ENCODE assay signal across 8 cellular contexts in the genomic region with DNA sequence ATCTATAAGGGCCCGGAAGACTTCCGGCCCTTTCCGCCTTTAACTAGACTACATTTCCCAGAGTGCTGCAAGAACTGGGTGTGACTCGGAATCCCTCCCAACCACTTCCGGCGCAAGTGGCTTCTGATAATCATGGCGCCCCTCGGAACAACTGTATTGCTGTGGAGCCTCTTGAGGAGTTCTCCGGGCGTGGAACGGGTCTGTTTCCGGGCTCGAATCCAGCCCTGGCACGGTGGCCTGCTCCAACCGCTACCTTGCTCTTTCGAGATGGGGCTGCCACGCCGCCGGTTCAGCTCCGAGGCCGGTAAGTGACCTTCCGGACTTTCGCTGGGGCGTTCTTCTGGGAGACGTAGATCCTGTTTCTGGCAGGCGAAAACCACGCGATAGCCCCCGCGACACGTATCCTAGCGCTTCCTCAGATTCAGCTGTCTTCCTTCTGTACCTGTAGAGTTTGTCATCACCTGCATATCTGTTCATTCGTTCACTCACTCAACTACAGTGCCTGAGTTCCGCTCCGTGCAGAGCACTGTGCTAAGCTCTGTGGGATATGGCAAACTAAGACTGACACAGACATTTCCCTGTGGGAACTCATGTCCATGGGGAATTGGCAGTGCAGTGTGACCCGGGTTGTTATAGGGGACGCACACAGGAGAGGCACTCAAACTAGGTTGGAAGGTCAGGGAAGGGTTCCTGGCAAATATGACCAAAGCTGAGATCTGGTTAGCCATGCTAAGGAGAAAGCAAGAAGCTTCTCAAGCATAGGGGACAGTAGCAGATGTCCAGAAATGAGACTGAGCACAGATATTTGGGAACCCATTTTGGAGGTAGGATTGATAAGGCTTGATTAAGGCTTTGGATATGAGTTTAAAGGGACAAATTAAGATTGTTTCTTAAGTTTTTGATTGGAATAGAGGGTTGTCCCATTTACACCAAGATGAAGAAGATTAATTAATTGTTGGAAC. TPM values are rescaled to one million over a fixed set of nuclear protein-coding genes. Genes with fewer than 3 reads are reported as not detected.
DNase-seq lines count a peak whose midpoint lies in the region; ATAC-seq and TF ChIP-seq lines count a peak whose summit lies in the region.

Gene MRPS22 (plus strand): TSS at position 126 of the 962 bp plus-strand sequence. CDS start 7 bp downstream, at position 133.

- peak within 1 kb of the TSS; percentile 93 for H3K27ac ChIP-seq in C4-2B

- DNase-seq in NCI-H82 (lab: John Stamatoyannopoulos, UW), result peak; percentile 95
- DNase-seq in activated CD4-positive, alpha-beta T cell treated with anti-CD3 and anti-CD28 coated beads, Interleukin-2, amount 50 U/mL, for 48 hours, result peak; percentile 77 to 83
- peak; percentile 79 for DNase-seq in ecto neural progenitor cell (ENCODE audit: low spot score)
- peak; percentile 82 to 95 for DNase-seq in lower leg skin (ENCODE audit: low spot score in 2 of 2)
- peak; percentile 63 to 75 for DNase-seq in stimulated activated CD4-positive, alpha-beta T cell treated with anti-CD3 and anti-CD28 coated beads, Interleukin-4, amount 100 ng/mL, for 48 hours (ENCODE audit: low read depth in 2 of 2)

- no peak for TF ChIP-seq POLR2A in lower leg skin (IDR thresholded peaks at IDR 0.05)

- ATAC-seq in GM19397 (IDR thresholded peaks at IDR 0.05; ENCODE audit: unreplicated experiment), result peak; percentile 98
- ATAC-seq in HG03571 (IDR thresholded peaks at IDR 0.05; ENCODE audit: unreplicated experiment), result peak; percentile 97

- intact Hi-C loops in lower leg skin (cut with DNase I; ENCODE audit: low total_unique reads), result no loop called here

- TF ChIP-seq CTCF in C4-2B (conservative IDR thresholded peaks at IDR 0.05) (no peak), lower leg skin (IDR thresholded peaks at IDR 0.05) (no peak)

- 0 to 1% methylated on average over 37 of the region's 37 CpGs for WGBS in lower leg skin, 2 donors

- peak within 1 kb of the TSS; percentile 96 for H3K4me3 ChIP-seq in lower leg skin (ENCODE audit: low read depth, poor library complexity, severe bottlenecking)

RNA-seq across cellular contexts. Expression of gene MRPS22, which starts in this region (rescaled TPM):
- total RNA-seq in lower leg skin, result 10 to 100 TPM; 39.5 to 53.3 (median 47.0) TPM

Comparison
In these comparisons a context has a peak if more than half of its experiments do, and no peak if none do; other contexts are left out.
1. Peak in every context shown above with its lines: DNase-seq, ATAC-seq, H3K4me3 ChIP-seq and H3K27ac ChIP-seq.